Comparison of ENCODE assay signal across 19 cellular contexts in genomic region chr6:119065382-119065781, GRCh38.
"Had no signal": no experiment of that assay in that cellular context is flagged by ENCODE, and none has a peak within 500 bp of the region (broad histone marks: within the 10 kb centered on the region; RNA-seq: fewer than 3 reads in every experiment).

No MANE protein-coding gene starts in this region.

- DNase-seq: KBM-7, MV-4-11, NCI-H1048, NCI-H1105, NCI-H1417, NCI-H1436 treated with DMSO at 0.1 percent for 48 hours, NCI-H1694 treated with DMSO at 0.1 percent for 48 hours, NCI-H1930, NCI-H2081, NCI-H2107, NCI-H2227 treated with DMSO at 0.1 percent for 48 hours, NCI-H524 treated with DMSO at 0.1 percent for 48 hours, NCI-H69, NCI-H774, Right ventricle myocardium superior, RPMI8226, SIG-M5, SW 1271, T-cell had no signal

- ATAC-seq: T-cell had no signal
